Comparison of ENCODE assay signal across 8 cellular contexts in genomic region chr6:157756708-157757429, GRCh38.
DNase-seq lines count a peak whose midpoint lies in the region; ATAC-seq and TF ChIP-seq lines count a peak whose summit lies in the region.

No MANE protein-coding gene starts in this region.

- peaks cover 7% of the 10 kb centered on the region for H3K4me1 ChIP-seq in neural progenitor cell
- H3K4me1 ChIP-seq in stomach, result peaks cover 10 to 34% (median 27%) of the 10 kb centered on the region in 4 donors

- H2AFZ ChIP-seq in neural progenitor cell (replicated peaks), result peak overlapping the region; percentile 87

- peak; percentile 11 for ATAC-seq in activated T-helper 17 cell treated with anti-CD3 and anti-CD28 coated beads, Interleukin-2, amount 50 U/mL, for 72 hours (replicated peaks)
- no peak for ATAC-seq in GM21529 (IDR thresholded peaks at IDR 0.05; ENCODE audit: unreplicated experiment)

- no peaks in the 10 kb centered on the region; the same call in none of the 2 replicates for H3K27me3 ChIP-seq in GM06990 (replicated peaks; ENCODE audit: control insufficient read depth, insufficient read depth, low read length)
- no peaks in the 10 kb centered on the region for H3K27me3 ChIP-seq in neural progenitor cell
- no peaks in the 10 kb centered on the region for H3K27me3 ChIP-seq in stomach

- TF ChIP-seq CTCF in GM06990 (IDR thresholded peaks at IDR 0.05; ENCODE audit: insufficient read depth, low read length, poor library complexity, severe bottlenecking) (peak; percentile 89), fibroblast of the aortic adventitia (IDR thresholded peaks at IDR 0.05; ENCODE audit: insufficient read depth, low read length) (peak; percentile 76), neural progenitor cell (IDR thresholded peaks at IDR 0.05) (peak; percentile 81), stomach (IDR thresholded peaks at IDR 0.05) (peak in 5 of 7 experiments; percentile 72 to 90 (median 84))

- no peak for TF ChIP-seq EP300 in stomach (IDR thresholded peaks at IDR 0.05)

- H3K36me3 ChIP-seq in GM06990 (ENCODE audit: control insufficient read depth, insufficient read depth, low read length) (no peaks in the 10 kb centered on the region), neural progenitor cell (no peaks in the 10 kb centered on the region), stomach (no peaks in the 10 kb centered on the region)

- H3K27ac Mint-ChIP-seq in activated T-helper 17 cell treated with anti-CD3 and anti-CD28 coated beads, Interleukin-2, amount 50 U/mL, for 72 hours, result peak overlapping the region; percentile 98
- H3K27ac Mint-ChIP-seq in neural progenitor cell, result no peak overlapping the region

- H3K4me2 ChIP-seq in neural progenitor cell, result no peak overlapping the region

- H3K27ac ChIP-seq in neural progenitor cell (no peak overlapping the region), stomach (peak overlapping the region in 3 of 5 donors; percentile 27 to 44 (median 31))

- H4K20me1 ChIP-seq in neural progenitor cell (ENCODE audit: low read depth), result no peaks in the 10 kb centered on the region

- H3K9me3 ChIP-seq in neural progenitor cell (ENCODE audit: low read depth) (no peaks in the 10 kb centered on the region), stomach (no peaks in the 10 kb centered on the region)

- H3K4me3 ChIP-seq in GM06990 (replicated peaks; ENCODE audit: low read depth, low read length) (no peak overlapping the region), fibroblast of the aortic adventitia (ENCODE audit: low read depth, low read length) (no peak overlapping the region), neural progenitor cell (no peak overlapping the region), stomach (no peak overlapping the region)

- no peak for TF ChIP-seq POLR2A in stomach (IDR thresholded peaks at IDR 0.05)

- H3K27me3 Mint-ChIP-seq in activated T-helper 17 cell treated with anti-CD3 and anti-CD28 coated beads, Interleukin-2, amount 50 U/mL, for 72 hours, result no peaks in the 10 kb centered on the region
- peaks cover 10% of the 10 kb centered on the region for H3K27me3 Mint-ChIP-seq in neural progenitor cell (ENCODE audit: insufficient read depth, low read depth)

- H3K4me3 Mint-ChIP-seq in activated T-helper 17 cell treated with anti-CD3 and anti-CD28 coated beads, Interleukin-2, amount 50 U/mL, for 72 hours, result peak overlapping the region; percentile 76
- peak overlapping the region; percentile 61 for H3K4me3 Mint-ChIP-seq in neural progenitor cell

- intact Hi-C loops in stomach (cut with DNase I; ENCODE audit: low total_unique reads), result loop anchor here (5.0 kb wide), 1 partner anchor 115 kb away; no protein-coding TSS in a partner anchor

- peaks cover 17% of the 10 kb centered on the region for H3F3A ChIP-seq in neural progenitor cell (ENCODE audit: low read depth)

- WGBS in stomach, 5 donors, result 22 to 26% (median 24%) methylated on average over 19 of the region's 19 CpGs

- H3K79me2 ChIP-seq in neural progenitor cell (ENCODE audit: low read depth), result no peaks in the 10 kb centered on the region

- H3K36me3 Mint-ChIP-seq in activated T-helper 17 cell treated with anti-CD3 and anti-CD28 coated beads, Interleukin-2, amount 50 U/mL, for 72 hours (ENCODE audit: low read depth), result peaks cover 20% of the 10 kb centered on the region
- H3K36me3 Mint-ChIP-seq in neural progenitor cell, result peaks cover 4% of the 10 kb centered on the region

- no peaks in the 10 kb centered on the region for H3K9me3 Mint-ChIP-seq in activated T-helper 17 cell treated with anti-CD3 and anti-CD28 coated beads, Interleukin-2, amount 50 U/mL, for 72 hours
- peaks cover 27% of the 10 kb centered on the region for H3K9me3 Mint-ChIP-seq in neural progenitor cell

- no peak overlapping the region for H3K9ac ChIP-seq in neural progenitor cell

- peaks cover 80% of the 10 kb centered on the region for H3K4me1 Mint-ChIP-seq in activated T-helper 17 cell treated with anti-CD3 and anti-CD28 coated beads, Interleukin-2, amount 50 U/mL, for 72 hours
- peaks cover 46% of the 10 kb centered on the region for H3K4me1 Mint-ChIP-seq in neural progenitor cell

- DNase-seq in GM06990 (ENCODE audit: extremely low read depth, insufficient read length) (no peak), LHCN-M2 (ENCODE audit: low read depth) (peak; percentile 76), RKO (ENCODE audit: low spot score) (peak; percentile 86), fibroblast of the aortic adventitia (ENCODE audit: low read depth) (peak; percentile 93), neural progenitor cell (ENCODE audit: low spot score) (peak; percentile 87), stomach (peak; percentile 93)
